34 cellular contexts compared by ENCODE assay signal in the genomic region with DNA sequence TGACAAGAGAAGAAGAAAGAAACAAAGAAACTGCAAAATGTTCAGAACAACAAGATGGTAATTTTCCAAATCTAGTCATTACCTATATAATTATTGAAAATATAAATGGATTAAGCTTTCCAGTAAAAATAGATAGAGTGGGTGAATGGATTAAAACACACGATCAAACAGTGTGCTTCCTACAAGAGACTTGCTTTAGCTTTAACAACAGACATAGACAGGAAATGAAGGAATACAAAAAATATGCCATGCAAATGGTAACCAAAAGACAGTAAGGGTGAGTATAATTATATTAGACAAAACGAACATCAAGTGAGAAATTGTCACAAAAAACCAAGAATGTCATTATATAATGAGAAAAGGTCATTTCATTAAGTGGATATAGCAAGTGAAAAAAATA.
"Had no signal": no experiment of that assay in that cellular context is flagged by ENCODE, and none has a peak within 500 bp of the region (broad histone marks: within the 10 kb centered on the region; RNA-seq: fewer than 3 reads in every experiment).

No MANE protein-coding gene starts in this region.

- H3K36me3 ChIP-seq: MG63 had no signal

- DNase-seq: Karpas-422, Kasumi-1, MG63, MM.1S, MV-4-11, NCI-H1048, NCI-H1092, NCI-H1092 treated with DMSO at 0.1 percent for 48 hours, NCI-H1105, NCI-H1105 treated with DMSO at 0.1 percent for 48 hours, NCI-H1417, NCI-H1417 treated with DMSO at 0.1 percent for 48 hours, NCI-H1436, NCI-H1436 treated with DMSO at 0.1 percent for 48 hours, NCI-H146, NCI-H1694, NCI-H1694 treated with DMSO at 0.1 percent for 48 hours, NCI-H187, NCI-H187 treated with DMSO at 0.1 percent for 48 hours, NCI-H1930, NCI-H2029, NCI-H2029 treated with DMSO at 0.1 percent for 48 hours, NCI-H2081, NCI-H2081 treated with DMSO at 0.1 percent for 48 hours, NCI-H2107, NCI-H2171, NCI-H2171 treated with DMSO at 0.1 percent for 48 hours, NCI-H2227 treated with DMSO at 0.1 percent for 48 hours, NCI-H226, NCI-H345, NCI-H446, NCI-H446 treated with DMSO at 0.1 percent for 48 hours, NCI-H510A, NCI-H510A treated with DMSO at 0.1 percent for 48 hours had no signal

- H3K27me3 ChIP-seq: MG63 had no signal

- H3K4me3 ChIP-seq: MG63 had no signal

- H3K9me3 ChIP-seq: MG63 had no signal
